ENCODE assay signal across 8 cellular contexts in the genomic region with DNA sequence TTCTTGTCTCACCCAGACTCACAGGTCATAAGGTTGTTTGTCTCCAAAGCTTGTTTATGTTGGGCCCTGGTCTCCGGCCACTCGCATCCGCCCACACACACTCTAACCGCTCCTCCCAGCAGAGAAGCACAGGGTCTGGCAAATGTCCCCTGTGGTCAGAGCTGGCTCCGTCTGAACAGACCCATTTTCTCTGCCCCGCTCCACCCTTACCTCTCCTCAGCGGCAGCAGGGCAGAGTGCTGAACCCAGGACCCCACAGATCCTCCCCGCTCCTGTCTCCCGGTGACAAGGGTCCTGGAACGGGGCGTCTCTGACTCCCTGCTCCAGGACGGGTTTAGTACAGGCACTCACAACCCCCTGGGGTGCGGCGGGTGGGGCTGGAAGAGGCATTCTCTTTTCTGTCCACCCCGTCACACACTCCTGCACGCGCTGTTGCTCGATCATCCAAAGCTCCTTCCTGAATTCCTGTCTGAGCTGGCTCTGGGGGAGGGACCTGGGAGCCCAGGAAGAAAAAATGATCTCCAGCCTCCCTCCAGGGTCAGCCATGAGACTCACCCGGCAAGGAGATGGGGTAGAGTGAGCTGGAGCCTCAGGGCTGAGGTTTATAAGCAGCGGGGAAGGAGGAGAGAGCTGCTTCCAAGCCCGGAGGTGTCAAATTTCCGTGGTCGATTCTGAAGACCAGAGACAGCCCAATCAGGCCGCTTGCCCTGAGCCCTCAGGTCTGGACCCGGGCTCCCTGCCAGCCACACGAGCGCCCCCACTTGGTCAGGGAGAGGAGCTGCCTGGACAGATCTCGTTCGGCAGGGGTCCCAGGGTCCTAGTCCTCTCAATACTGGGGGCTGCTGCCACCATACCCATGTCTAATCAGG. TPM values are rescaled to one million over a fixed set of nuclear protein-coding genes. Genes with fewer than 3 reads are reported as not detected.
DNase-seq lines count a peak whose midpoint lies in the region; ATAC-seq, FAIRE-seq and TF ChIP-seq lines count a peak whose summit lies in the region.

Gene S100A13 (minus strand): TSS at position 577 of the 868 bp plus-strand sequence. CDS start 1,033 bp downstream, outside the sequence.

- H4K12ac ChIP-seq in trophoblast cell (ENCODE audit: low read depth, low read length): peak within 1 kb of the TSS; percentile 66

- H3K4ac ChIP-seq in trophoblast cell (ENCODE audit: low read depth, low read length): peak within 1 kb of the TSS; percentile 83

- no peak for FAIRE-seq in A549 (lab: Jason Lieb, UNC)

- CTCF ChIA-PET in A549 (lab: Yijun Ruan, JAX): interaction anchor here (0.6 to 18.3 kb wide), 39 partner anchors 11 to 319 kb away, joined by 3 to 253 read pairs (median 8); partner anchors contain the start of genes ILF2, S100A14, S100A16 and S100A6

- POLR2A ChIA-PET in A549 (lab: Yijun Ruan, JAX): interaction anchor here (0.7 to 2.9 kb wide), 17 partner anchors 8 to 336 kb away, joined by 3 to 39 read pairs (median 4); partner anchors contain the start of genes S100A14, S100A16, S100A6 and SLC39A1

- peak; percentile 75 for TF ChIP-seq POLR2A in A549 (IDR thresholded peaks at IDR 0.05; ENCODE audit: low read length)

- ATAC-seq in A549 (peak; percentile 80 to 87), left ventricle myocardium superior (peak; percentile 67), HG03469 (IDR thresholded peaks at IDR 0.05; ENCODE audit: unreplicated experiment) (no peak), GM19467 (IDR thresholded peaks at IDR 0.05; ENCODE audit: unreplicated experiment) (no peak)

- H3K23ac ChIP-seq in trophoblast cell (ENCODE audit: low read length): no peak within 1 kb of the TSS

- H3K4me3 ChIP-seq in A549: peak within 1 kb of the TSS; percentile 57
- peak within 1 kb of the TSS; percentile 69 for H3K4me3 ChIP-seq in trophoblast cell (ENCODE audit: low read depth, low read length)

- H3K27me3 ChIP-seq in trophoblast cell (ENCODE audit: insufficient read depth, low read length): no peaks in the 10 kb centered on the region

- peak within 1 kb of the TSS; percentile 95 for H3K14ac ChIP-seq in trophoblast cell (ENCODE audit: low read length)

- H3K4me2 ChIP-seq in A549 (peak within 1 kb of the TSS; percentile 97), trophoblast cell (ENCODE audit: low read length) (peak within 1 kb of the TSS; percentile 76)

- peak; percentile 85 to 91 for DNase-seq in A549 (ENCODE audit: low read depth in 1 of 2, low spot score in 1 of 2)
- DNase-seq in GM20000 (ENCODE audit: low spot score): peak; percentile 67
- DNase-seq in NCI-H345 (lab: John Stamatoyannopoulos, UW): peak; percentile 93
- peak in 50 of 58 donors; percentile 14 to 81 (median 49) for DNase-seq in anterior cingulate cortex (lab: John Stamatoyannopoulos, UW)
- DNase-seq in left ventricle myocardium superior: peak; percentile 85
- DNase-seq in trophoblast cell: peak; percentile 93 to 96

- peak within 1 kb of the TSS; percentile 47 for H2BK12ac ChIP-seq in trophoblast cell (ENCODE audit: low read length)

- H3K9me3 ChIP-seq in A549 (no peaks in the 10 kb centered on the region), trophoblast cell (ENCODE audit: insufficient read depth, low read depth, low read length) (no peaks in the 10 kb centered on the region)

- WGBS in A549 (ENCODE audit: missing lambda C conversion rate): 4% methylated on average over 21 of the region's 29 CpGs
- WGBS in trophoblast cell (ENCODE audit: extremely low coverage, insufficient coverage, insufficient read length): no CpG with 5 or more reads among the region's 29 CpGs

- peak within 1 kb of the TSS; percentile 88 for H2AK5ac ChIP-seq in trophoblast cell (ENCODE audit: low read length)

- H2AFZ ChIP-seq in trophoblast cell (ENCODE audit: insufficient read depth, low read length, poor library complexity): peak within 1 kb of the TSS; percentile 81

- intact Hi-C loops in left ventricle myocardium superior (cut with micrococcal nuclease): no loop called here

- H4K8ac ChIP-seq in trophoblast cell (ENCODE audit: low read depth, low read length): peak within 1 kb of the TSS; percentile 73

- peaks cover 19% of the 10 kb centered on the region for H3K79me1 ChIP-seq in trophoblast cell (ENCODE audit: low read length)

- TF ChIP-seq CTCF in A549 (IDR thresholded peaks at IDR 0.05) (peak; percentile 73), GM20000 (IDR thresholded peaks at IDR 0.05; ENCODE audit: extremely low read depth, missing control alignments) (peak; percentile 10)

- peak within 1 kb of the TSS; percentile 94 for H2BK120ac ChIP-seq in trophoblast cell (ENCODE audit: insufficient read depth, low read length, poor library complexity)

- H3K18ac ChIP-seq in trophoblast cell (ENCODE audit: low read length): peak within 1 kb of the TSS; percentile 95

- H3K4me1 ChIP-seq in A549: peaks cover 18% of the 10 kb centered on the region
- H3K4me1 ChIP-seq in trophoblast cell (ENCODE audit: control insufficient read depth in 1 of 2, insufficient read depth in 2 of 2, low read length in 2 of 2): peaks cover 25 to 27% of the 10 kb centered on the region in 2 experiments

- no peak for TF ChIP-seq EP300 in A549 (IDR thresholded peaks at IDR 0.05)

- peak within 1 kb of the TSS; percentile 57 for H3K9ac ChIP-seq in trophoblast cell (ENCODE audit: low read length)

- H3K27ac ChIP-seq in A549 (peak within 1 kb of the TSS; percentile 92), trophoblast cell (ENCODE audit: low read depth, low read length) (peak within 1 kb of the TSS; percentile 94)

- peak; percentile 54 to 72 for TF ChIP-seq RAD21 in A549 (conservative IDR thresholded peaks at IDR 0.05 in 1 of 2, IDR thresholded peaks at IDR 0.05 in 1 of 2)

- H4K91ac ChIP-seq in trophoblast cell (ENCODE audit: low read depth, low read length): peak within 1 kb of the TSS; percentile 92

- peaks cover 5 to 21% of the 10 kb centered on the region in 2 experiments for H3K36me3 ChIP-seq in trophoblast cell (ENCODE audit: control insufficient read depth in 1 of 2, insufficient read depth in 2 of 2, low read length in 2 of 2)

- peak within 1 kb of the TSS; percentile 93 for H2BK5ac ChIP-seq in trophoblast cell (ENCODE audit: low read depth, low read length, poor library complexity)

- peaks cover 11% of the 10 kb centered on the region for H3K79me2 ChIP-seq in trophoblast cell (ENCODE audit: control insufficient read depth, insufficient read depth, low read length, poor library complexity)

TF ChIP-seq in A549, 52 proteins besides CTCF, POLR2A, EP300 and RAD21 (continues in another document):
- no peak for TF ChIP-seq NFE2L2 (conservative IDR thresholded peaks at IDR 0.05; ENCODE audit: low read length)
- no peak for TF ChIP-seq ZSCAN20 (CRISPR knock-in tag; IDR thresholded peaks at IDR 0.05)
- no peak for TF ChIP-seq CHD4 (IDR thresholded peaks at IDR 0.05; ENCODE audit: borderline replicate concordance)
- no peak for TF ChIP-seq RCOR1 (IDR thresholded peaks at IDR 0.05; ENCODE audit: low read depth, low read length)
- no peak for TF ChIP-seq TP53 (CRISPR knock-in tag; IDR thresholded peaks at IDR 0.05)
- TF ChIP-seq PHF8 (IDR thresholded peaks at IDR 0.05; ENCODE audit: borderline replicate concordance, low read depth): no peak
- no peak for TF ChIP-seq MAZ (IDR thresholded peaks at IDR 0.05; ENCODE audit: borderline replicate concordance, low read depth, low read length)
- TF ChIP-seq RFX5 (IDR thresholded peaks at IDR 0.05): no peak
- TF ChIP-seq FOSL2 (IDR thresholded peaks at IDR 0.05): no peak
- TF ChIP-seq FOSL2 (CRISPR knock-in tag; IDR thresholded peaks at IDR 0.05): no peak
- TF ChIP-seq CBX2 (IDR thresholded peaks at IDR 0.05; ENCODE audit: borderline replicate concordance, low read depth): no peak
- no peak for TF ChIP-seq POLR2AphosphoS2 (conservative IDR thresholded peaks at IDR 0.05; ENCODE audit: low read length)
- no peak for TF ChIP-seq BHLHE40 (IDR thresholded peaks at IDR 0.05; ENCODE audit: low read depth, low read length)
- TF ChIP-seq SMC3 (IDR thresholded peaks at IDR 0.05): peak; percentile 69
- TF ChIP-seq TFCP2L1 (CRISPR knock-in tag; IDR thresholded peaks at IDR 0.05): no peak
- peak; percentile 34; the same call in 1 of the 2 replicates for TF ChIP-seq MYC (IDR thresholded peaks at IDR 0.05; ENCODE audit: borderline replicate concordance, low read length)
- peak in 1 of 2 experiments; percentile 50; a peak in 1 of 5 replicates for TF ChIP-seq JUN (IDR thresholded peaks at IDR 0.05)
- TF ChIP-seq, protein P1, sequence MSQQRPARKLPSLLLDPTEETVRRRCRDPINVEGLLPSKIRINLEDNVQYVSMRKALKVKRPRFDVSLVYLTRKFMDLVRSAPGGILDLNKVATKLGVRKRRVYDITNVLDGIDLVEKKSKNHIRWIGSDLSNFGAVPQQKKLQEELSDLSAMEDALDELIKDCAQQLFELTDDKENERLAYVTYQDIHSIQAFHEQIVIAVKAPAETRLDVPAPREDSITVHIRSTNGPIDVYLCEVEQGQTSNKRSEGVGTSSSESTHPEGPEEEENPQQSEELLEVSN (IDR thresholded peaks at IDR 0.05; ENCODE audit: borderline replicate concordance, low read depth): peak; percentile 62; the same call in 1 of the 2 replicates
- TF ChIP-seq EHMT2 (IDR thresholded peaks at IDR 0.05; ENCODE audit: low read depth): no peak
- TF ChIP-seq EHF (CRISPR knock-in tag; IDR thresholded peaks at IDR 0.05): no peak
- no peak for TF ChIP-seq NPAS2 (CRISPR knock-in tag; IDR thresholded peaks at IDR 0.05; ENCODE audit: borderline replicate concordance)
- TF ChIP-seq CBX8 (IDR thresholded peaks at IDR 0.05): no peak
- TF ChIP-seq MAX (IDR thresholded peaks at IDR 0.05): peak; percentile 55
- TF ChIP-seq GATA3 (IDR thresholded peaks at IDR 0.05; ENCODE audit: borderline replicate concordance): no peak

RNA-seq across cellular contexts. Expression of gene S100A13, which starts in this region (rescaled TPM):
- polyA plus RNA-seq in A549 (2011; rRNA removed) (98.9 and 113 TPM in 2 replicates), A549 (2017; fragmentation: RNase III; extraction: RNeasy Plus Mini Kit Qiagen cat#74134 plus additional on column Dnase treatment) (107 to 146 TPM (median 129 TPM) in 3 replicates)
- polyA plus RNA-seq in A549 (2012; cell fraction: cytosol; rRNA removed): 133 and 151 TPM in 2 replicates
- polyA plus RNA-seq in A549 (2012; cell fraction: nucleus; rRNA removed): 59.8 and 69.0 TPM in 2 replicates
- 31.6 and 46.7 TPM in 2 replicates for polyA minus RNA-seq in A549 (2011; rRNA and poly(A)+ RNA removed)
- total RNA-seq in left ventricle myocardium superior: 124 TPM
- polyA plus RNA-seq in trophoblast cell (2013): 409 and 437 TPM in 2 replicates

Comparison
In these comparisons a context has a peak if more than half of its experiments do, and no peak if none do; other contexts are left out.
1. ATAC-seq: peak in A549 (2 of 2) and left ventricle myocardium superior (single experiment); none in HG03469 (single experiment) and GM19467 (single experiment).
2. Peak in every context shown above with its lines, with median percentiles within 50 percentile points of each other: DNase-seq.